ENCODE assay signal across 12 cellular contexts in the genomic region with DNA sequence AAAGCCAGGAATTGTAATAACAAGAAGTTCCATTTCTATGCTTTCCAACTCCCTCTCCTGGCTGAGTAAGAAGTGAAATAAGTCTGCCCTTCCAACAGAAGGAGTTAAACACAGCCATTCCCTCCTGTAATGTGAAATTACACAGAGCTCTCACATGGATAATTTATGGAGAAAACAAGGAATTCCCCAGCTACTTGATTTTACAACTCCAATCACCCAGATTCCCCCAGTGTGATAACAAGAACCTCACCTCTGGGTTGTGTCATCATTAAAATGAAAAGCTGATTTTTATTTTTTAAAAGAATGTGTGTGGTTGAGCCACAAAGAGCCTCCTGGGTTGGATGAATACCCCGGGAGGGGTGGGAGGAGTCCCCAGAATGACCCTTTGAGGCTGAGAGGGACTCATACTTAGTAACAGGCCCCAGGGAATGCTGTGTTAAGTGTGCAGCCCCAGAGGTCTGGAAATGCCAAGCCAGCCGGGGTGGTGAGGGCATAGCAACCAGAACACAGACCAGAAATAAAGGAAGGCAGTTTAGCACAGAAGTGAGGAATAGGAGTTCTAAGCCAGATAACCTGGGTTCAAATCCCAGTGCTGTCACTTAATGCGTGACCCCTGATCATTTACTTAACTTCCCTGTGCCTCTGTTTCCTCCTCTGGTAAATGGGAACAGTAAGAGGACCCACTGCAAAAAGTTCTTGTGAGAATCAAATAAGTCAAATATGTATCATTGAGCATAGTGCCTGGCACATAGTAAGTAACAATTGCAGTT.
A peak's percentile ranks its signal among the peaks of the same experiment; 100 is the strongest.
DNase-seq lines count a peak whose midpoint lies in the region; ATAC-seq and TF ChIP-seq lines count a peak whose summit lies in the region.
"Had no signal": no experiment of that assay in that cellular context is flagged by ENCODE, and none has a peak within 500 bp of the region (broad histone marks: within the 10 kb centered on the region; RNA-seq: fewer than 3 reads in every experiment).

No MANE protein-coding gene starts in this region.

- TF ChIP-seq POLR2A in thyroid gland (IDR thresholded peaks at IDR 0.05) = no peak

- H3K4me1 Mint-ChIP-seq in activated naive CD8-positive, alpha-beta T cell treated with anti-CD3 and anti-CD28 coated beads, Interleukin-2, amount 50 U/mL, for 24 hours = peaks cover 91% of the 10 kb centered on the region

- WGBS in thyroid gland, 2 donors = 38 to 43% methylated on average over 3 of the region's 3 CpGs

- intact Hi-C loops in Right ventricle myocardium inferior (cut with DNase I) = loop anchor here (5.0 kb wide), 1 partner anchor 124 kb away; the partner anchor contains the start of gene ARHGEF3
- intact Hi-C loops in thyroid gland (cut with DNase I) = no loop called here

- peaks cover 11% of the 10 kb centered on the region for H3K4me1 ChIP-seq in cardiac muscle cell (ENCODE audit: low read depth)
- peaks cover 31 to 73% of the 10 kb centered on the region in 2 donors for H3K4me1 ChIP-seq in thyroid gland

- CTCF ChIA-PET in GM10248 (lab: Yijun Ruan, JAX) = interaction anchor here (1.0 to 2.5 kb wide), 4 partner anchors 10 to 126 kb away, joined by 3 to 7 read pairs (median 4); partner anchors contain the start of gene ARHGEF3

- H3K27ac ChIP-seq in cardiac muscle cell = no peak overlapping the region
- peak overlapping the region; percentile 7 to 40 (median 23) for H3K27ac ChIP-seq in thyroid gland
- H3K27ac ChIP-seq: neural progenitor cell had no signal

- no peaks in the 10 kb centered on the region for H3K36me3 Mint-ChIP-seq in activated naive CD8-positive, alpha-beta T cell treated with anti-CD3 and anti-CD28 coated beads, Interleukin-2, amount 50 U/mL, for 24 hours (ENCODE audit: low read depth)
- H3K36me3 Mint-ChIP-seq: neural progenitor cell had no signal

- ATAC-seq in Right ventricle myocardium inferior (no peak), HG03432 (IDR thresholded peaks at IDR 0.05; ENCODE audit: unreplicated experiment) (no peak)
- ATAC-seq in activated naive CD8-positive, alpha-beta T cell treated with anti-CD3 and anti-CD28 coated beads, Interleukin-2, amount 50 U/mL, for 24 hours = no peak

- no peak overlapping the region for H3K4me3 Mint-ChIP-seq in activated naive CD8-positive, alpha-beta T cell treated with anti-CD3 and anti-CD28 coated beads, Interleukin-2, amount 50 U/mL, for 24 hours
- H3K4me3 Mint-ChIP-seq: activated CD4-positive, alpha-beta T cell treated with anti-CD3 and anti-CD28 coated beads, Interleukin-2, amount 10 ng/mL, durations not matched to agents 24 days and 14 days; neural progenitor cell had no signal

- no peak overlapping the region for H3K4me3 ChIP-seq in cardiac muscle cell
- H3K4me3 ChIP-seq in thyroid gland (replicated peaks in 1 of 3) = no peak overlapping the region
- H3K4me3 ChIP-seq: neural progenitor cell had no signal

- TF ChIP-seq CTCF in cardiac muscle cell (IDR thresholded peaks at IDR 0.05; ENCODE audit: low read depth, low read length) = peak; percentile 34
- no peak for TF ChIP-seq CTCF in thyroid gland (IDR thresholded peaks at IDR 0.05)
- no peak for TF ChIP-seq CTCF in GM10248 (IDR thresholded peaks at IDR 0.05; ENCODE audit: control extremely low read depth, extremely low read depth, low read depth, missing control alignments)

- peak overlapping the region; percentile 40 for H3K27ac Mint-ChIP-seq in activated naive CD8-positive, alpha-beta T cell treated with anti-CD3 and anti-CD28 coated beads, Interleukin-2, amount 50 U/mL, for 24 hours
- H3K27ac Mint-ChIP-seq: activated CD4-positive, alpha-beta T cell treated with anti-CD3 and anti-CD28 coated beads, Interleukin-2, amount 10 ng/mL, durations not matched to agents 24 days and 14 days had no signal

- H3K36me3 ChIP-seq in cardiac muscle cell (no peaks in the 10 kb centered on the region), thyroid gland (no peaks in the 10 kb centered on the region)
- H3K36me3 ChIP-seq: neural progenitor cell had no signal

- no peaks in the 10 kb centered on the region for H3K27me3 Mint-ChIP-seq in activated naive CD8-positive, alpha-beta T cell treated with anti-CD3 and anti-CD28 coated beads, Interleukin-2, amount 50 U/mL, for 24 hours
- H3K27me3 Mint-ChIP-seq: activated CD4-positive, alpha-beta T cell treated with anti-CD3 and anti-CD28 coated beads, Interleukin-2, amount 10 ng/mL, durations not matched to agents 24 days and 14 days had no signal

- peaks cover under 1% of the 10 kb centered on the region for H3K9me3 Mint-ChIP-seq in activated naive CD8-positive, alpha-beta T cell treated with anti-CD3 and anti-CD28 coated beads, Interleukin-2, amount 50 U/mL, for 24 hours
- H3K9me3 Mint-ChIP-seq: activated CD4-positive, alpha-beta T cell treated with anti-CD3 and anti-CD28 coated beads, Interleukin-2, amount 10 ng/mL, durations not matched to agents 24 days and 14 days; neural progenitor cell had no signal

- DNase-seq in cardiac muscle cell (ENCODE audit: low read depth in 1 of 2, low spot score in 1 of 2) (peak in 1 of 2 donors; percentile 61), Right ventricle myocardium inferior (ENCODE audit: missing footprints) (no peak), iris pigment epithelial cell (ENCODE audit: low read depth) (peak; percentile 60), thyroid gland (peak in 1 of 2 donors; percentile 28), DMS53 (lab: John Stamatoyannopoulos, UW) (no peak), GM10248 (ENCODE audit: extremely low spot score) (no peak)
- DNase-seq in activated naive CD8-positive, alpha-beta T cell treated with anti-CD3 and anti-CD28 coated beads, Interleukin-2, amount 50 U/mL, for 24 hours = no peak
- DNase-seq: activated CD4-positive, alpha-beta T cell treated with anti-CD3 and anti-CD28 coated beads, Interleukin-2, amount 10 ng/mL, durations not matched to agents 24 days and 14 days; amniotic stem cell; NCI-H1048 had no signal

- POLR2A ChIA-PET in GM10248 (lab: Yijun Ruan, JAX) = no interaction called here

- H3K27me3 ChIP-seq in cardiac muscle cell (peaks cover 3% of the 10 kb centered on the region), thyroid gland (no peaks in the 10 kb centered on the region)
- H3K27me3 ChIP-seq: neural progenitor cell had no signal

- H3K9me3 ChIP-seq in cardiac muscle cell (ENCODE audit: low read depth) = no peaks in the 10 kb centered on the region
- no peaks in the 10 kb centered on the region for H3K9me3 ChIP-seq in thyroid gland
